In the genomic region with DNA sequence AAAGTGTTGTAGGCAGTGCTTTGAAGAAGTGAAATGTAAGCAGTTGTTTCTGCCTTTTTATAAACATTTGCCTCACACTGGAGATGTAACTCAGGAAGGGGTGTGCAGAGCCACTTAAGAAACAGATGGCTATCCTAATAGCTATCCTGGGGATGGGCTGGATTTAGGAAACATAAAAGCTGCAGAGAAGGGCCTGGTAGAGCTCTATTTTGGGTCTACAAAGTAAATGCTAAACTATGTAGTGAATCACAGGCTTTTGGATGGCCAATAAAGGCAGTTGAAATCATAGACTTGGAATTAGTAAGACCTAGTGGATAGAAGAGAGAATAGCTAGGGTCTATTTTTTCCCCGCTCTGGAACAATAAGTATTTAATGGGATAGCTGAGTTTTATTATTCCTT, we compare ENCODE assay signal across 17 cellular contexts.
DNase-seq lines count a peak whose midpoint lies in the region; ATAC-seq lines count a peak whose summit lies in the region.
"Had no signal": no experiment of that assay in that cellular context is flagged by ENCODE, and none has a peak within 500 bp of the region (broad histone marks: within the 10 kb centered on the region; RNA-seq: fewer than 3 reads in every experiment).

No MANE protein-coding gene starts in this region.

- DNase-seq in AG08395 (ENCODE audit: low spot score) (peak; percentile 56), H4 (ENCODE audit: low spot score) (peak; percentile 43), dedifferentiated amniotic fluid mesenchymal stem cell (ENCODE audit: extremely low spot score) (peak; percentile 40), myocyte (ENCODE audit: low read depth) (peak; percentile 97), GM19238 (ENCODE audit: insufficient read length, low spot score) (no peak)
- no peak for DNase-seq in stimulated activated naive CD4-positive, alpha-beta T cell (lab: John Stamatoyannopoulos, UW)
- DNase-seq: activated CD4-positive, alpha-beta memory T cell treated with anti-CD3 and anti-CD28 coated beads, Interleukin-2, amount 10 ng/mL, durations not matched to agents 7 days and 5 days; activated naive CD4-positive, alpha-beta T cell treated with anti-CD3 and anti-CD28 coated beads, Interleukin-2, amount 50 U/mL, for 16 hours; activated T-cell treated with anti-CD3 and anti-CD28 coated beads, Interleukin-2, amount 50 U/mL, for 4 hours; colonic mucosa; left ventricle myocardium inferior; NCI-H146; NCI-H510A treated with DMSO at 0.1 percent for 48 hours; right lobe of liver; stimulated activated CD4-positive, alpha-beta T cell treated with anti-CD3 and anti-CD28 coated beads, Interleukin-2, amount 100 ng/mL, for 48 hours had no signal

- no peak for ATAC-seq in HG02973 (IDR thresholded peaks at IDR 0.05; ENCODE audit: unreplicated experiment)
- no peak for ATAC-seq in HG03520 (IDR thresholded peaks at IDR 0.05; ENCODE audit: unreplicated experiment)
- ATAC-seq: activated T-cell treated with anti-CD3 and anti-CD28 coated beads, Interleukin-2, amount 50 U/mL, for 4 hours; right lobe of liver had no signal

Comparison
In these comparisons a context has a peak if more than half of its experiments do, and no peak if none do; other contexts are left out.
1. DNase-seq: peak in AG08395 (single experiment), H4 (single experiment), dedifferentiated amniotic fluid mesenchymal stem cell (single experiment) and myocyte (single experiment); none in stimulated activated naive CD4-positive, alpha-beta T cell (0 of 6) and GM19238 (single experiment).